ENCODE assay signal across 1 cellular context in the genomic region with DNA sequence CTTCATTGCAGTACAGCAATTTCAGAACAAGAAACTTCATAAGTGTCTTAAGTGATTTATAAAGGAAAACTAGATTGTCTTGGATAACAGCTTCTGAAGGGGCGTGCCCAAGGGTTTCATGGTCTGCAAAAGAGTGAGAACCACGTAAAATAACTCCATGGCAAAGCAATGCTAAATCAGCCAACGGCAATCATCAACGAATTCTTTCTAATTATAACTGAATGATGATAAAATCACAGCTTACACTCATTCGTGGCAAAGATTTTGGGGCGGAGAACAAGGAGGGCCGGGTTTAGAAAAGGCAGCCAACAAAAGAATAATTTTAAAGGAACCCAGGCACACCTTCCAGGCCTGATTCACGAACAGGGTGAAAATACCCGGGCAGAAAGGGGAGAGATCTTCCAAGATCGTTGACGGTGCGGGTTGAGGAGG.
TF ChIP-seq lines count a peak whose summit lies in the region.

No MANE protein-coding gene starts in this region.

TF ChIP-seq in GM12878, 131 proteins besides CTCF, POLR2A, EP300 and RAD21 (continued from another document):
- no peak for TF ChIP-seq GATAD2B (conservative IDR thresholded peaks at IDR 0.05; ENCODE audit: low read depth)
- TF ChIP-seq SMAD5 (IDR thresholded peaks at IDR 0.05; ENCODE audit: low read depth), result no peak
- 0 out of 2 replicates have a peak, but pooled peaks have one; percentile 24 for TF ChIP-seq PML (IDR thresholded peaks at IDR 0.05; ENCODE audit: low read length)
- TF ChIP-seq EGR1 (IDR thresholded peaks at IDR 0.05; ENCODE audit: borderline replicate concordance in 1 of 2, low read depth in 2 of 2, low read length in 2 of 2), result no peak
- TF ChIP-seq, protein P1, sequence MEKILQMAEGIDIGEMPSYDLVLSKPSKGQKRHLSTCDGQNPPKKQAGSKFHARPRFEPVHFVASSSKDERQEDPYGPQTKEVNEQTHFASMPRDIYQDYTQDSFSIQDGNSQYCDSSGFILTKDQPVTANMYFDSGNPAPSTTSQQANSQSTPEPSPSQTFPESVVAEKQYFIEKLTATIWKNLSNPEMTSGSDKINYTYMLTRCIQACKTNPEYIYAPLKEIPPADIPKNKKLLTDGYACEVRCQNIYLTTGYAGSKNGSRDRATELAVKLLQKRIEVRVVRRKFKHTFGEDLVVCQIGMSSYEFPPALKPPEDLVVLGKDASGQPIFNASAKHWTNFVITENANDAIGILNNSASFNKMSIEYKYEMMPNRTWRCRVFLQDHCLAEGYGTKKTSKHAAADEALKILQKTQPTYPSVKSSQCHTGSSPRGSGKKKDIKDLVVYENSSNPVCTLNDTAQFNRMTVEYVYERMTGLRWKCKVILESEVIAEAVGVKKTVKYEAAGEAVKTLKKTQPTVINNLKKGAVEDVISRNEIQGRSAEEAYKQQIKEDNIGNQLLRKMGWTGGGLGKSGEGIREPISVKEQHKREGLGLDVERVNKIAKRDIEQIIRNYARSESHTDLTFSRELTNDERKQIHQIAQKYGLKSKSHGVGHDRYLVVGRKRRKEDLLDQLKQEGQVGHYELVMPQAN (conservative IDR thresholded peaks at IDR 0.05), result no peak
- TF ChIP-seq YY1 (IDR thresholded peaks at IDR 0.05; ENCODE audit: low read depth, low read length), result no peak
- TF ChIP-seq, protein P2, sequence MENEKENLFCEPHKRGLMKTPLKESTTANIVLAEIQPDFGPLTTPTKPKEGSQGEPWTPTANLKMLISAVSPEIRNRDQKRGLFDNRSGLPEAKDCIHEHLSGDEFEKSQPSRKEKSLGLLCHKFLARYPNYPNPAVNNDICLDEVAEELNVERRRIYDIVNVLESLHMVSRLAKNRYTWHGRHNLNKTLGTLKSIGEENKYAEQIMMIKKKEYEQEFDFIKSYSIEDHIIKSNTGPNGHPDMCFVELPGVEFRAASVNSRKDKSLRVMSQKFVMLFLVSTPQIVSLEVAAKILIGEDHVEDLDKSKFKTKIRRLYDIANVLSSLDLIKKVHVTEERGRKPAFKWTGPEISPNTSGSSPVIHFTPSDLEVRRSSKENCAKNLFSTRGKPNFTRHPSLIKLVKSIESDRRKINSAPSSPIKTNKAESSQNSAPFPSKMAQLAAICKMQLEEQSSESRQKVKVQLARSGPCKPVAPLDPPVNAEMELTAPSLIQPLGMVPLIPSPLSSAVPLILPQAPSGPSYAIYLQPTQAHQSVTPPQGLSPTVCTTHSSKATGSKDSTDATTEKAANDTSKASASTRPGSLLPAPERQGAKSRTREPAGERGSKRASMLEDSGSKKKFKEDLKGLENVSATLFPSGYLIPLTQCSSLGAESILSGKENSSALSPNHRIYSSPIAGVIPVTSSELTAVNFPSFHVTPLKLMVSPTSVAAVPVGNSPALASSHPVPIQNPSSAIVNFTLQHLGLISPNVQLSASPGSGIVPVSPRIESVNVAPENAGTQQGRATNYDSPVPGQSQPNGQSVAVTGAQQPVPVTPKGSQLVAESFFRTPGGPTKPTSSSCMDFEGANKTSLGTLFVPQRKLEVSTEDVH (IDR thresholded peaks at IDR 0.05; ENCODE audit: low read depth, partially characterized antibody), result no peak
- TF ChIP-seq SREBF2 (IDR thresholded peaks at IDR 0.05; ENCODE audit: low read length), result no peak
- no peak for TF ChIP-seq NR2F1 (conservative IDR thresholded peaks at IDR 0.05)
- TF ChIP-seq PAX5 (IDR thresholded peaks at IDR 0.05; ENCODE audit: borderline replicate concordance, low read depth, low read length), result no peak
